In the genomic region with DNA sequence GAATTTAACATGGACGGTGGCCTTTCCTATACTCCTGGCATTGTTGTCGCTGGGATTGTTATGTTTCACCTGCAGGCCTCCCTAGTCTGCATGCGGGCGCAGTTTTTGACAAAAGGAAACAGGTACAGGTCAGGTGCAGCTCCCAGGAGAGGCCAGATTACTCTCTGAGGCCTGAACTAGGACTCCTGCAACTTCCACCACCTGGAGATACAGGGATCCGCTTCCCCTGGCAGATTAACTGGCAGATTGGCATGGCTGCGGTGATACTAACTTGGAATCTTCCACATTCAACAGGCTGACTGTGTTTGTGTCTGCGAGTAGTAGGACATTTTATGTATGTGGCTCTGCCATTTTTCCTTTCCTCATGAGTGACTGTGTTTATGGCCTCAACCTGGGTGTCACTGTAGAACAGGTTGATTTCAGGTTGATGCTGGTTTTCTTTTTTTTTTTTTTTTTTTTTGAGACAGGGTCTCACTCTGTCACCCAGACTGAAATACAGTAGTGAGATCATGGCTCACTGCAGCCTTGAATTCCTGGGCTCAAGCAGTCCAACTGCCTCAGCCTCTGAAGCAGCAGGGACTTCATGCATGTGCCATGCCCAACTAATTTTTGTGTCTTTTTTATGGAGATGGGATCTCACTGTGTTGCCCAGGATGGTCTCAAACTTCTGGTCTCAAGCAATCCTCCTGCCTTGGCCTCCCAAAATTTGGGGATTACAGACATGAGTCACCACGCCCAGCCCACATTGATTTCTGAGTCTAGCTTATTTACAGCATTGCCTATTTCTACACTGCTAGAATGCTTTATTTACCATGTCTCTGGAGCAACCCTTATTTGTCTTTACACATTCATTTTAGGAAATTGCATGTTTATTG, we compare ENCODE assay signal across 11 cellular contexts.
DNase-seq lines count a peak whose midpoint lies in the region; ATAC-seq lines count a peak whose summit lies in the region.
"Had no signal": no experiment of that assay in that cellular context is flagged by ENCODE, and none has a peak within 500 bp of the region (broad histone marks: within the 10 kb centered on the region; RNA-seq: fewer than 3 reads in every experiment).

No MANE protein-coding gene starts in this region.

- H3K4me1 Mint-ChIP-seq in activated naive CD4-positive, alpha-beta T cell treated with anti-CD3 and anti-CD28 coated beads, Interleukin-2, amount 50 U/mL, for 24 hours, result peaks cover 45% of the 10 kb centered on the region
- peaks cover 41% of the 10 kb centered on the region for H3K4me1 Mint-ChIP-seq in stimulated activated effector memory CD8-positive, alpha-beta T cell treated with anti-CD3 and anti-CD28 coated beads, Interleukin-12 subunit alpha, Interleukin-12 subunit beta, amount 100 ng/mL, for 72 hours

- peak overlapping the region; percentile 51 for H3K4me3 Mint-ChIP-seq in activated naive CD4-positive, alpha-beta T cell treated with anti-CD3 and anti-CD28 coated beads, Interleukin-2, amount 50 U/mL, for 24 hours
- peak overlapping the region; percentile 86 for H3K4me3 Mint-ChIP-seq in stimulated activated effector memory CD8-positive, alpha-beta T cell treated with anti-CD3 and anti-CD28 coated beads, Interleukin-12 subunit alpha, Interleukin-12 subunit beta, amount 100 ng/mL, for 72 hours

- no peak for DNase-seq in activated naive CD4-positive, alpha-beta T cell (lab: John Stamatoyannopoulos, UW)
- peak; percentile 64 for DNase-seq in OCI-M1 (lab: John Stamatoyannopoulos, UW)
- peak; percentile 1 for DNase-seq in central memory CD4-positive, alpha-beta T cell
- DNase-seq in stimulated activated effector memory CD8-positive, alpha-beta T cell treated with anti-CD3 and anti-CD28 coated beads, Interleukin-12 subunit alpha, Interleukin-12 subunit beta, amount 100 ng/mL, for 72 hours (ENCODE audit: low spot score in 2 of 2), result no peak
- DNase-seq: NCI-H524 treated with DMSO at 0.1 percent for 48 hours, SK-N-SH had no signal

- no peaks in the 10 kb centered on the region for H3K27me3 Mint-ChIP-seq in activated naive CD4-positive, alpha-beta T cell treated with anti-CD3 and anti-CD28 coated beads, Interleukin-2, amount 50 U/mL, for 24 hours

- ATAC-seq in stimulated activated effector memory CD8-positive, alpha-beta T cell treated with anti-CD3 and anti-CD28 coated beads, Interleukin-12 subunit alpha, Interleukin-12 subunit beta, amount 100 ng/mL, for 72 hours, result no peak
- no peak for ATAC-seq in GM18498 (IDR thresholded peaks at IDR 0.05; ENCODE audit: unreplicated experiment)
- no peak for ATAC-seq in HG03571 (IDR thresholded peaks at IDR 0.05; ENCODE audit: unreplicated experiment)
- ATAC-seq in GM19467 (IDR thresholded peaks at IDR 0.05; ENCODE audit: unreplicated experiment), result no peak
- ATAC-seq: left colon had no signal

- no peaks in the 10 kb centered on the region for H3K9me3 Mint-ChIP-seq in activated naive CD4-positive, alpha-beta T cell treated with anti-CD3 and anti-CD28 coated beads, Interleukin-2, amount 50 U/mL, for 24 hours
- H3K9me3 Mint-ChIP-seq in stimulated activated effector memory CD8-positive, alpha-beta T cell treated with anti-CD3 and anti-CD28 coated beads, Interleukin-12 subunit alpha, Interleukin-12 subunit beta, amount 100 ng/mL, for 72 hours, result no peaks in the 10 kb centered on the region

- no peaks in the 10 kb centered on the region for H3K36me3 Mint-ChIP-seq in activated naive CD4-positive, alpha-beta T cell treated with anti-CD3 and anti-CD28 coated beads, Interleukin-2, amount 50 U/mL, for 24 hours
- H3K36me3 Mint-ChIP-seq in stimulated activated effector memory CD8-positive, alpha-beta T cell treated with anti-CD3 and anti-CD28 coated beads, Interleukin-12 subunit alpha, Interleukin-12 subunit beta, amount 100 ng/mL, for 72 hours, result peaks cover 40% of the 10 kb centered on the region

- peak overlapping the region; percentile 41 for H3K27ac Mint-ChIP-seq in activated naive CD4-positive, alpha-beta T cell treated with anti-CD3 and anti-CD28 coated beads, Interleukin-2, amount 50 U/mL, for 24 hours
- H3K27ac Mint-ChIP-seq in stimulated activated effector memory CD8-positive, alpha-beta T cell treated with anti-CD3 and anti-CD28 coated beads, Interleukin-12 subunit alpha, Interleukin-12 subunit beta, amount 100 ng/mL, for 72 hours, result peak overlapping the region; percentile 94

Comparison
In these comparisons a context has a peak if more than half of its experiments do, and no peak if none do; other contexts are left out.
1. DNase-seq: peak in OCI-M1 (single experiment) and central memory CD4-positive, alpha-beta T cell (single experiment); none in activated naive CD4-positive, alpha-beta T cell (0 of 4) and stimulated activated effector memory CD8-positive, alpha-beta T cell treated with anti-CD3 and anti-CD28 coated beads, Interleukin-12 subunit alpha, Interleukin-12 subunit beta, amount 100 ng/mL, for 72 hours (0 of 2).